8 cellular contexts compared by ENCODE assay signal in genomic region chr19:33819875-33820781, GRCh38. TPM values are rescaled to one million over a fixed set of nuclear protein-coding genes. Genes with fewer than 3 reads are reported as not detected.
DNase-seq lines count a peak whose midpoint lies in the region; ATAC-seq and TF ChIP-seq lines count a peak whose summit lies in the region.

No MANE protein-coding gene starts in this region.

- H3K4me3 ChIP-seq in NT2/D1 (ENCODE audit: insufficient read length, low read depth) (peak overlapping the region; percentile 45), neuron (ENCODE audit: low read length) (peak overlapping the region; percentile 25)

- peaks cover 3% of the 10 kb centered on the region for H3K36me3 Mint-ChIP-seq in type B pancreatic cell

- ATAC-seq in foreskin keratinocyte, result peak; percentile 85
- no peak for ATAC-seq in HG02973 (IDR thresholded peaks at IDR 0.05; ENCODE audit: unreplicated experiment)

- H3K36me3 ChIP-seq in NT2/D1 (ENCODE audit: insufficient read depth, insufficient read length, low read length), result peaks cover 2% of the 10 kb centered on the region
- no peaks in the 10 kb centered on the region for H3K36me3 ChIP-seq in neuron (ENCODE audit: insufficient read depth, low read length)

- H2AFZ ChIP-seq in neuron (ENCODE audit: low read depth, low read length), result peak overlapping the region; percentile 83

- no peaks in the 10 kb centered on the region for H3K27me3 ChIP-seq in NT2/D1 (ENCODE audit: insufficient read depth, insufficient read length)
- H3K27me3 ChIP-seq in foreskin keratinocyte, result no peaks in the 10 kb centered on the region
- no peaks in the 10 kb centered on the region for H3K27me3 ChIP-seq in neuron (ENCODE audit: insufficient read depth, low read length)

- peak overlapping the region; percentile 70 for H3K9ac ChIP-seq in NT2/D1 (ENCODE audit: insufficient read length, low read depth)

- TF ChIP-seq CTCF in foreskin keratinocyte (conservative IDR thresholded peaks at IDR 0.05), result no peak
- TF ChIP-seq CTCF in type B pancreatic cell (conservative IDR thresholded peaks at IDR 0.05), result no peak

- peaks cover 8% of the 10 kb centered on the region for H3K4me1 ChIP-seq in NT2/D1 (ENCODE audit: insufficient read depth, insufficient read length)
- H3K4me1 ChIP-seq in foreskin keratinocyte, result peaks cover 23% of the 10 kb centered on the region
- H3K4me1 ChIP-seq in neuron (ENCODE audit: insufficient read depth, low read length), result peaks cover 29% of the 10 kb centered on the region

- no peaks in the 10 kb centered on the region for H3K9me3 Mint-ChIP-seq in type B pancreatic cell

- H3K27ac Mint-ChIP-seq in type B pancreatic cell, result no peak overlapping the region

- peaks cover 13% of the 10 kb centered on the region for H3K4me1 Mint-ChIP-seq in type B pancreatic cell (ENCODE audit: unreplicated experiment)

- H3K27ac ChIP-seq in foreskin keratinocyte, result peak overlapping the region; percentile 84

- peaks cover 14% of the 10 kb centered on the region for H3K27me3 Mint-ChIP-seq in type B pancreatic cell

- DNase-seq in NCI-H1436 (lab: John Stamatoyannopoulos, UW) (peak; percentile 19), NCI-H1436 treated with DMSO at 0.1 percent for 48 hours (lab: John Stamatoyannopoulos, UW) (no peak), NT2/D1 (ENCODE audit: low read depth, low spot score) (no peak), foreskin keratinocyte (peak; percentile 85 to 92), type B pancreatic cell (ENCODE audit: extremely low spot score, unreplicated experiment) (no peak)
- DNase-seq in activated T-helper 1 cell treated with anti-CD3 and anti-CD28 coated beads, Interleukin-2, amount 50 U/mL, for 16 hours (ENCODE audit: low read depth in 1 of 2, low spot score in 1 of 2), result peak; percentile 22 to 29

- peak overlapping the region; percentile 71 for H3K4me3 Mint-ChIP-seq in type B pancreatic cell

- H3K9me3 ChIP-seq in NT2/D1 (ENCODE audit: insufficient read depth, low read length), result no peaks in the 10 kb centered on the region
- peaks cover 3% of the 10 kb centered on the region for H3K9me3 ChIP-seq in neuron (ENCODE audit: low read length)

RNA-seq across cellular contexts. Expression of gene KCTD15, which starts 23.5 kb away (rescaled TPM):
- total RNA-seq in foreskin keratinocyte, result 19.5 and 27.6 TPM in 2 replicates
- polyA plus RNA-seq in foreskin keratinocyte, result 14.8 and 19.0 TPM in 2 replicates
- 18.1 and 53.2 TPM in 2 replicates for total RNA-seq in type B pancreatic cell (ENCODE audit: low replicate concordance)

Comparison
In these comparisons a context has a peak if more than half of its experiments do, and no peak if none do; other contexts are left out.
1. DNase-seq: peak in NCI-H1436 (single experiment), activated T-helper 1 cell treated with anti-CD3 and anti-CD28 coated beads, Interleukin-2, amount 50 U/mL, for 16 hours (2 of 2) and foreskin keratinocyte (2 of 2); none in NCI-H1436 treated with DMSO at 0.1 percent for 48 hours (single experiment), NT2/D1 (single experiment) and type B pancreatic cell (single experiment).